ENCODE assay signal across 13 cellular contexts in the genomic region with DNA sequence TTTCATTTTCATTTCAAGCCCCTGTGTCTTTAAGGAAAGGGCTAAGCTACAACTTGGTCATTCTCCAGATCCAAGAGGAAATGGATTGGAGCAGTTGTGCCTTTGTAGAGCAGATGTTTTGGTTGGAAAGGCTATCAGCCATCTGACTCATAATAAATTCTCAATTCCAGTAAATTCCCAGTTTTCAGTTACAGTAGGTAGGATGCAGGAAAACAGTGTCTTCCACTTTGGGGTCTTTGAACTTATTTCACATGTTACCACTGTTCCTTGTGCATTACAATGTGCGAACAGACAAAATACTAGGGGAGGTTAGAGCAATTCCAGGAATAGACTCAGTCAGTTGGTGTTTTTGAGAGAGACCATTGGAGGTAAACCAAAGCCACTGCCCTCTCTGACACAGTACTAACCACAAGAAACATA.
DNase-seq lines count a peak whose midpoint lies in the region; ATAC-seq and TF ChIP-seq lines count a peak whose summit lies in the region.
"Had no signal": no experiment of that assay in that cellular context is flagged by ENCODE, and none has a peak within 500 bp of the region (broad histone marks: within the 10 kb centered on the region; RNA-seq: fewer than 3 reads in every experiment).

No MANE protein-coding gene starts in this region.

- intact Hi-C loops in natural killer cell (cut with micrococcal nuclease): no loop called here

- no peaks in the 10 kb centered on the region for H3K27me3 Mint-ChIP-seq in natural killer cell treated with Interleukin-12 subunit alpha and Interleukin-12 subunit beta and Interleukin-15 and Interleukin-18, amount 100 ng/mL, for 72 hours
- no peaks in the 10 kb centered on the region for H3K27me3 Mint-ChIP-seq in natural killer cell (ENCODE audit: low read depth in 2 of 2)
- H3K27me3 Mint-ChIP-seq: activated B cell treated with CpG ODN at 0.5 μM for 24 hours; activated naive CD8-positive, alpha-beta T cell had no signal

- H3K9me3 Mint-ChIP-seq in natural killer cell treated with Interleukin-12 subunit alpha and Interleukin-12 subunit beta and Interleukin-15 and Interleukin-18, amount 100 ng/mL, for 72 hours: no peaks in the 10 kb centered on the region
- no peaks in the 10 kb centered on the region for H3K9me3 Mint-ChIP-seq in natural killer cell
- H3K9me3 Mint-ChIP-seq: activated B cell treated with CpG ODN at 0.5 μM for 24 hours had no signal

- peak overlapping the region; percentile 39 to 61 for H3K27ac ChIP-seq in coronary artery

- H3K27ac Mint-ChIP-seq in natural killer cell treated with Interleukin-12 subunit alpha and Interleukin-12 subunit beta and Interleukin-15 and Interleukin-18, amount 100 ng/mL, for 72 hours: peak overlapping the region; percentile 32 to 42
- no peak overlapping the region for H3K27ac Mint-ChIP-seq in natural killer cell
- H3K27ac Mint-ChIP-seq: activated B cell treated with CpG ODN at 0.5 μM for 24 hours; activated naive CD8-positive, alpha-beta T cell had no signal

- H3K4me1 Mint-ChIP-seq in natural killer cell treated with Interleukin-12 subunit alpha and Interleukin-12 subunit beta and Interleukin-15 and Interleukin-18, amount 100 ng/mL, for 72 hours (ENCODE audit: low read depth in 2 of 2): peaks cover 4 to 11% of the 10 kb centered on the region in 2 donors
- H3K4me1 Mint-ChIP-seq in natural killer cell: peaks cover 5 to 19% of the 10 kb centered on the region in 2 donors
- H3K4me1 Mint-ChIP-seq: activated B cell treated with CpG ODN at 0.5 μM for 24 hours had no signal

- peak overlapping the region; percentile 43 for H3K4me3 Mint-ChIP-seq in natural killer cell treated with Interleukin-12 subunit alpha and Interleukin-12 subunit beta and Interleukin-15 and Interleukin-18, amount 100 ng/mL, for 72 hours
- no peak overlapping the region for H3K4me3 Mint-ChIP-seq in natural killer cell
- H3K4me3 Mint-ChIP-seq: activated B cell treated with CpG ODN at 0.5 μM for 24 hours; activated naive CD8-positive, alpha-beta T cell had no signal

- no peaks in the 10 kb centered on the region for H3K36me3 Mint-ChIP-seq in natural killer cell treated with Interleukin-12 subunit alpha and Interleukin-12 subunit beta and Interleukin-15 and Interleukin-18, amount 100 ng/mL, for 72 hours
- no peaks in the 10 kb centered on the region for H3K36me3 Mint-ChIP-seq in natural killer cell

- DNase-seq in natural killer cell treated with Interleukin-12 subunit alpha and Interleukin-12 subunit beta and Interleukin-15 and Interleukin-18, amount 100 ng/mL, for 72 hours (ENCODE audit: low spot score): no peak
- no peak for DNase-seq in natural killer cell
- no peak for DNase-seq in coronary artery (ENCODE audit: low spot score)
- peak; percentile 93 for DNase-seq in myocyte (ENCODE audit: low read depth)
- DNase-seq in LoVo (ENCODE audit: low spot score): no peak
- DNase-seq in NCI-H187 treated with DMSO at 0.1 percent for 48 hours (lab: John Stamatoyannopoulos, UW): no peak
- DNase-seq: activated B cell treated with CpG ODN at 0.5 μM for 24 hours, AML-193, NCI-H774, substantia nigra had no signal

- H3K4me3 ChIP-seq in coronary artery: peak overlapping the region; percentile 41

- TF ChIP-seq CTCF in natural killer cell (IDR thresholded peaks at IDR 0.05) (no peak), coronary artery (IDR thresholded peaks at IDR 0.05) (no peak)

- ATAC-seq in natural killer cell treated with Interleukin-12 subunit alpha and Interleukin-12 subunit beta and Interleukin-15 and Interleukin-18, amount 100 ng/mL, for 72 hours: peak in 1 of 2 donors; percentile 60
- ATAC-seq in natural killer cell (no peak), HG03520 (IDR thresholded peaks at IDR 0.05; ENCODE audit: unreplicated experiment) (no peak), HG02885 (IDR thresholded peaks at IDR 0.05; ENCODE audit: poor library complexity, unreplicated experiment) (no peak)

Comparison
In these comparisons a context has a peak if more than half of its experiments do, and no peak if none do; other contexts are left out.
1. H3K27ac Mint-ChIP-seq: peak in natural killer cell treated with Interleukin-12 subunit alpha and Interleukin-12 subunit beta and Interleukin-15 and Interleukin-18, amount 100 ng/mL, for 72 hours (2 of 2); none in natural killer cell (0 of 2).